Comparison of ENCODE assay signal across 23 cellular contexts in the genomic region with DNA sequence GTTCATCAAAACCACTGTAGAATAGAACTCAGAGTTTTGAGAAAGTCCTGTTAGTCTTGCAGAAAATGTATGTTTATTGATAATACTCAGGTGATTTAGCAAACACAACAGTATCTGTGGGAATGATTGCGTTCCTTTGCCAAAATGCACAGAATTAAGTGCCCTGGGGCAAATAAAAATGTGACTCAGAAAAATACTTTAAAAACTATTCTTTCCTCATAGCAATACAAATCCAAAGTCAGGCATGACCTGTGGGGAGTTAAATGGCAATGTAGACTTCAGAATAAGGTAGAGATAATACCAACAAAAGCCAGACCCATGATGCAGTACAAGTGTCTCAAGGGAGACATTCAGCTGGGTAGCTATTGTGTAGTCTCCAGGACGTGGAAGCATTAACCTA.
"Had no signal": no experiment of that assay in that cellular context is flagged by ENCODE, and none has a peak within 500 bp of the region (broad histone marks: within the 10 kb centered on the region; RNA-seq: fewer than 3 reads in every experiment).

No MANE protein-coding gene starts in this region.

- H3K27ac ChIP-seq: colonic mucosa, esophagus squamous epithelium, gastroesophageal sphincter, heart left ventricle, neutrophil, ovary, prostate gland, thoracic aorta, upper lobe of left lung, VCaP had no signal

- H3K4me3 ChIP-seq: colonic mucosa, esophagus squamous epithelium, gastroesophageal sphincter, heart left ventricle, ovary, prostate gland, thoracic aorta, upper lobe of left lung had no signal

- H3K4me3 Mint-ChIP-seq: activated CD8-positive, alpha-beta T cell treated with anti-CD3 and anti-CD28 coated beads, Interleukin-2, amount 10 ng/mL, durations not matched to agents 7 days and 5 days; activated naive CD4-positive, alpha-beta T cell treated with anti-CD3 and anti-CD28 coated beads, Interleukin-2, amount 50 U/mL, for 24 hours; activated T-helper 1 cell treated with anti-CD3 and anti-CD28 coated beads, Interleukin-12 subunit alpha, Interleukin-12 subunit beta, Interleukin-2, Interleukin-4 antibody, amounts not matched to agents 30 ng/mL and 10 ng/mL and 1 ng/mL, durations not matched to agents 14 hours and 24 hours and 36 hours; nephron had no signal

- H3K27ac Mint-ChIP-seq: activated CD8-positive, alpha-beta T cell treated with anti-CD3 and anti-CD28 coated beads, Interleukin-2, amount 10 ng/mL, durations not matched to agents 7 days and 5 days; activated naive CD4-positive, alpha-beta T cell treated with anti-CD3 and anti-CD28 coated beads, Interleukin-2, amount 50 U/mL, for 24 hours; activated T-helper 1 cell treated with anti-CD3 and anti-CD28 coated beads, Interleukin-12 subunit alpha, Interleukin-12 subunit beta, Interleukin-2, Interleukin-4 antibody, amounts not matched to agents 30 ng/mL and 10 ng/mL and 1 ng/mL, durations not matched to agents 14 hours and 24 hours and 36 hours; nephron had no signal

- H3K36me3 ChIP-seq: colonic mucosa, esophagus squamous epithelium, gastroesophageal sphincter, heart left ventricle, neutrophil, ovary, prostate gland, thoracic aorta, upper lobe of left lung had no signal

- DNase-seq: activated CD4-positive, alpha-beta T cell treated with anti-CD3 and anti-CD28 coated beads, Interleukin-2, amount 50 U/mL, for 1 hour; activated CD4-positive, CD25-positive, alpha-beta regulatory T cell treated with anti-CD3 and anti-CD28 coated beads, Interleukin-2, amount 50 U/mL, for 72 hours; activated CD8-positive, alpha-beta T cell treated with anti-CD3 and anti-CD28 coated beads, Interleukin-2, amount 10 ng/mL, durations not matched to agents 7 days and 5 days; activated gamma-delta T cell; colonic mucosa; esophagus squamous epithelium; heart left ventricle; islet precursor cell; left cardiac atrium; mesenchymal stem cell; ovary; right cardiac atrium; stimulated activated CD4-positive, alpha-beta T cell treated with anti-CD3 and anti-CD28 coated beads, Interleukin-4, amount 100 ng/mL, for 24 hours; stimulated activated naive CD4-positive, alpha-beta T cell treated with Interleukin-2 at 50 U/mL for 16 hours; upper lobe of left lung had no signal

- H3K9me3 ChIP-seq: colonic mucosa, esophagus squamous epithelium, gastroesophageal sphincter, heart left ventricle, neutrophil, ovary, prostate gland, thoracic aorta, upper lobe of left lung had no signal

- H3K27me3 ChIP-seq: colonic mucosa, esophagus squamous epithelium, gastroesophageal sphincter, heart left ventricle, neutrophil, ovary, upper lobe of left lung had no signal

- H3K4me1 ChIP-seq: gastroesophageal sphincter, heart left ventricle, prostate gland, upper lobe of left lung had no signal

- H3K4me1 Mint-ChIP-seq: activated naive CD4-positive, alpha-beta T cell treated with anti-CD3 and anti-CD28 coated beads, Interleukin-2, amount 50 U/mL, for 24 hours had no signal

- H3K36me3 Mint-ChIP-seq: activated naive CD4-positive, alpha-beta T cell treated with anti-CD3 and anti-CD28 coated beads, Interleukin-2, amount 50 U/mL, for 24 hours had no signal

- ATAC-seq: activated CD8-positive, alpha-beta T cell treated with anti-CD3 and anti-CD28 coated beads, Interleukin-2, amount 10 ng/mL, durations not matched to agents 7 days and 5 days; gastroesophageal sphincter; heart left ventricle; left cardiac atrium; right cardiac atrium had no signal

- H3K9me3 Mint-ChIP-seq: activated naive CD4-positive, alpha-beta T cell treated with anti-CD3 and anti-CD28 coated beads, Interleukin-2, amount 50 U/mL, for 24 hours; activated T-helper 1 cell treated with anti-CD3 and anti-CD28 coated beads, Interleukin-12 subunit alpha, Interleukin-12 subunit beta, Interleukin-2, Interleukin-4 antibody, amounts not matched to agents 30 ng/mL and 10 ng/mL and 1 ng/mL, durations not matched to agents 14 hours and 24 hours and 36 hours; nephron had no signal
